Comparison of ENCODE assay signal across 36 cellular contexts in genomic region chr14:38282941-38283340, GRCh38. TPM values are rescaled to one million over a fixed set of nuclear protein-coding genes. Genes with fewer than 3 reads are reported as not detected.
"Had no signal": no experiment of that assay in that cellular context is flagged by ENCODE, and none has a peak within 500 bp of the region (broad histone marks: within the 10 kb centered on the region; RNA-seq: fewer than 3 reads in every experiment).

No MANE protein-coding gene starts in this region.

- H3K36me3 Mint-ChIP-seq: activated CD4-positive, alpha-beta memory T cell treated with anti-CD3 and anti-CD28 coated beads for 36 hours; activated naive CD4-positive, alpha-beta T cell treated with anti-CD3 and anti-CD28 coated beads, Interleukin-2, amount 10 ng/mL, durations not matched to agents 7 days and 5 days; activated naive CD4-positive, alpha-beta T cell treated with anti-CD3 and anti-CD28 coated beads, Interleukin-2, amount 50 U/mL, for 24 hours; activated naive CD8-positive, alpha-beta T cell; activated naive CD8-positive, alpha-beta T cell treated with anti-CD3 and anti-CD28 coated beads, Interleukin-2, amount 10 ng/mL, durations not matched to agents 7 days and 5 days; brain had no signal

- H3K4me1 Mint-ChIP-seq: activated B cell treated with CpG ODN at 0.5 μM for 24 hours; activated CD4-positive, alpha-beta T cell treated with anti-CD3 and anti-CD28 coated beads, Interleukin-2, amount 10 ng/mL, durations not matched to agents 24 days and 14 days; activated naive CD4-positive, alpha-beta T cell treated with anti-CD3 and anti-CD28 coated beads, Interleukin-2, amount 10 ng/mL, durations not matched to agents 7 days and 5 days; activated naive CD4-positive, alpha-beta T cell treated with anti-CD3 and anti-CD28 coated beads, Interleukin-2, amount 50 U/mL, for 24 hours; activated naive CD8-positive, alpha-beta T cell treated with anti-CD3 and anti-CD28 coated beads, Interleukin-2, amount 10 ng/mL, durations not matched to agents 7 days and 5 days; activated naive CD8-positive, alpha-beta T cell treated with anti-CD3 and anti-CD28 coated beads, Interleukin-2, amount 50 U/mL, for 24 hours; activated T-helper 17 cell treated with anti-CD3 and anti-CD28 coated beads, Interleukin-2, amount 50 U/mL, for 72 hours; central memory CD8-positive, alpha-beta T cell had no signal

- H3K27ac Mint-ChIP-seq: activated B cell treated with CpG ODN at 0.5 μM for 24 hours; activated CD4-positive, alpha-beta memory T cell treated with anti-CD3 and anti-CD28 coated beads for 36 hours; activated CD4-positive, alpha-beta T cell treated with anti-CD3 and anti-CD28 coated beads, Interleukin-2, amount 10 ng/mL, durations not matched to agents 24 days and 14 days; activated CD8-positive, alpha-beta T cell treated with anti-CD3 and anti-CD28 coated beads for 36 hours; activated naive CD4-positive, alpha-beta T cell treated with anti-CD3 and anti-CD28 coated beads, Interleukin-2, amount 10 ng/mL, durations not matched to agents 7 days and 5 days; activated naive CD4-positive, alpha-beta T cell treated with anti-CD3 and anti-CD28 coated beads, Interleukin-2, amount 50 U/mL, for 24 hours; activated naive CD8-positive, alpha-beta T cell; activated naive CD8-positive, alpha-beta T cell treated with anti-CD3 and anti-CD28 coated beads, Interleukin-2, amount 10 ng/mL, durations not matched to agents 7 days and 5 days; activated naive CD8-positive, alpha-beta T cell treated with anti-CD3 and anti-CD28 coated beads, Interleukin-2, amount 50 U/mL, for 24 hours; activated T-cell treated with anti-CD3 and anti-CD28 coated beads, Interleukin-2, amount 50 U/mL, for 72 hours; activated T-helper 1 cell treated with anti-CD3 and anti-CD28 coated beads, Interleukin-12 subunit alpha, Interleukin-12 subunit beta, Interleukin-2, Interleukin-4 antibody, amounts not matched to agents 30 ng/mL and 10 ng/mL and 1 ng/mL, durations not matched to agents 14 hours and 24 hours and 36 hours; activated T-helper 17 cell treated with anti-CD3 and anti-CD28 coated beads, Interleukin-2, amount 50 U/mL, for 72 hours; brain; T-helper 1 cell treated with Interleukin-12 subunit alpha and Interleukin-12 subunit beta and Interleukin-4 antibody, amounts not matched to agents 30 μg/mL and 1 μg/mL, for 36 hours; T-helper 2 cell treated with Interferon-gamma antibody and Interleukin-4, amounts not matched to agents 5 μg/mL and 100 μg/mL, for 36 hours had no signal

- H3K27me3 Mint-ChIP-seq: activated B cell treated with CpG ODN at 0.5 μM for 24 hours; activated CD4-positive, alpha-beta T cell treated with anti-CD3 and anti-CD28 coated beads, Interleukin-2, amount 10 ng/mL, durations not matched to agents 24 days and 14 days had no signal

- DNase-seq: activated B cell treated with CpG ODN at 0.5 μM for 24 hours; activated CD4-positive, alpha-beta memory T cell treated with anti-CD3 and anti-CD28 coated beads for 36 hours; activated CD4-positive, alpha-beta T cell treated with anti-CD3 and anti-CD28 coated beads for 4 hours; activated CD4-positive, alpha-beta T cell treated with anti-CD3 and anti-CD28 coated beads, Interleukin-2, amount 10 ng/mL, durations not matched to agents 24 days and 14 days; activated CD4-positive, alpha-beta T cell treated with anti-CD3 and anti-CD28 coated beads, Interleukin-2, amount 50 U/mL, for 1 hour; activated CD4-positive, alpha-beta T cell treated with anti-CD3 and anti-CD28 coated beads, Interleukin-2, amount 50 U/mL, for 4 hours; activated CD4-positive, CD25-positive, alpha-beta regulatory T cell treated with anti-CD3 and anti-CD28 coated beads, Interleukin-2, amount 50 U/mL, for 72 hours; activated CD8-positive, alpha-beta memory T cell treated with anti-CD3 and anti-CD28 coated beads, Interleukin-2, amount 50 U/mL, for 4 hours; activated CD8-positive, alpha-beta T cell treated with anti-CD3 and anti-CD28 coated beads for 36 hours; activated effector memory CD4-positive, alpha-beta T cell treated with Interleukin-2 at 50 U/mL for 16 hours; activated gamma-delta T cell; activated naive CD4-positive, alpha-beta T cell treated with anti-CD3 and anti-CD28 coated beads, Interleukin-2, amount 10 ng/mL, durations not matched to agents 7 days and 5 days; activated naive CD4-positive, alpha-beta T cell treated with Interleukin-2 at 50 U/mL for 16 hours; activated naive CD8-positive, alpha-beta T cell treated with anti-CD3 and anti-CD28 coated beads, Interleukin-2, amount 10 ng/mL, durations not matched to agents 7 days and 5 days; activated naive CD8-positive, alpha-beta T cell treated with anti-CD3 and anti-CD28 coated beads, Interleukin-2, amount 50 U/mL, for 24 hours; activated T-cell treated with anti-CD3 and anti-CD28 coated beads for 4 hours; activated T-cell treated with anti-CD3 and anti-CD28 coated beads, Interleukin-2, amount 50 U/mL, for 1 hour; activated T-cell treated with anti-CD3 and anti-CD28 coated beads, Interleukin-2, amount 50 U/mL, for 4 hours; activated T-cell treated with anti-CD3 and anti-CD28 coated beads, Interleukin-2, amount 50 U/mL, for 72 hours; amygdala; anterior cingulate cortex; caudate nucleus; cerebellar nuclear complex; T-helper 1 cell; T-helper 2 cell; T-helper 9 cell had no signal

- H3K9me3 Mint-ChIP-seq: activated CD4-positive, alpha-beta memory T cell treated with anti-CD3 and anti-CD28 coated beads for 36 hours; activated CD4-positive, alpha-beta T cell treated with anti-CD3 and anti-CD28 coated beads, Interleukin-2, amount 10 ng/mL, durations not matched to agents 24 days and 14 days; activated naive CD4-positive, alpha-beta T cell treated with anti-CD3 and anti-CD28 coated beads, Interleukin-2, amount 10 ng/mL, durations not matched to agents 7 days and 5 days; activated naive CD4-positive, alpha-beta T cell treated with anti-CD3 and anti-CD28 coated beads, Interleukin-2, amount 50 U/mL, for 24 hours; activated T-helper 1 cell treated with anti-CD3 and anti-CD28 coated beads, Interleukin-12 subunit alpha, Interleukin-12 subunit beta, Interleukin-2, Interleukin-4 antibody, amounts not matched to agents 30 ng/mL and 10 ng/mL and 1 ng/mL, durations not matched to agents 14 hours and 24 hours and 36 hours; central memory CD8-positive, alpha-beta T cell; T-helper 1 cell treated with Interleukin-12 subunit alpha and Interleukin-12 subunit beta and Interleukin-4 antibody, amounts not matched to agents 30 μg/mL and 1 μg/mL, for 36 hours; T-helper 2 cell treated with Interferon-gamma antibody and Interleukin-4, amounts not matched to agents 5 μg/mL and 100 μg/mL, for 36 hours had no signal

- H3K4me3 Mint-ChIP-seq: activated B cell treated with CpG ODN at 0.5 μM for 24 hours; activated CD4-positive, alpha-beta memory T cell treated with anti-CD3 and anti-CD28 coated beads for 36 hours; activated CD4-positive, alpha-beta T cell treated with anti-CD3 and anti-CD28 coated beads, Interleukin-2, amount 10 ng/mL, durations not matched to agents 24 days and 14 days; activated CD8-positive, alpha-beta T cell treated with anti-CD3 and anti-CD28 coated beads for 36 hours; activated naive CD4-positive, alpha-beta T cell treated with anti-CD3 and anti-CD28 coated beads, Interleukin-2, amount 10 ng/mL, durations not matched to agents 7 days and 5 days; activated naive CD4-positive, alpha-beta T cell treated with anti-CD3 and anti-CD28 coated beads, Interleukin-2, amount 50 U/mL, for 24 hours; activated naive CD8-positive, alpha-beta T cell; activated naive CD8-positive, alpha-beta T cell treated with anti-CD3 and anti-CD28 coated beads, Interleukin-2, amount 10 ng/mL, durations not matched to agents 7 days and 5 days; activated naive CD8-positive, alpha-beta T cell treated with anti-CD3 and anti-CD28 coated beads, Interleukin-2, amount 50 U/mL, for 24 hours; activated T-cell treated with anti-CD3 and anti-CD28 coated beads, Interleukin-2, amount 50 U/mL, for 4 hours; activated T-cell treated with anti-CD3 and anti-CD28 coated beads, Interleukin-2, amount 50 U/mL, for 72 hours; activated T-helper 1 cell treated with anti-CD3 and anti-CD28 coated beads, Interleukin-12 subunit alpha, Interleukin-12 subunit beta, Interleukin-2, Interleukin-4 antibody, amounts not matched to agents 30 ng/mL and 10 ng/mL and 1 ng/mL, durations not matched to agents 14 hours and 24 hours and 36 hours; activated T-helper 17 cell treated with anti-CD3 and anti-CD28 coated beads, Interleukin-2, amount 50 U/mL, for 72 hours; brain; central memory CD8-positive, alpha-beta T cell; T-helper 1 cell treated with Interleukin-12 subunit alpha and Interleukin-12 subunit beta and Interleukin-4 antibody, amounts not matched to agents 30 μg/mL and 1 μg/mL, for 36 hours; T-helper 2 cell treated with Interferon-gamma antibody and Interleukin-4, amounts not matched to agents 5 μg/mL and 100 μg/mL, for 36 hours had no signal

RNA-seq across cellular contexts. Expression of gene CLEC14A, which starts 27.0 kb away (rescaled TPM):
- total RNA-seq: activated B cell treated with CpG ODN at 0.5 μM for 24 hours; activated CD4-positive, alpha-beta memory T cell treated with anti-CD3 and anti-CD28 coated beads for 36 hours; activated CD4-positive, alpha-beta T cell treated with anti-CD3 and anti-CD28 coated beads, Interleukin-2, amount 10 ng/mL, durations not matched to agents 24 days and 14 days; activated CD8-positive, alpha-beta memory T cell treated with anti-CD3 and anti-CD28 coated beads for 36 hours; activated CD8-positive, alpha-beta T cell treated with anti-CD3 and anti-CD28 coated beads for 36 hours; activated naive CD8-positive, alpha-beta T cell treated with anti-CD3 and anti-CD28 coated beads, Interleukin-2, amount 10 ng/mL, durations not matched to agents 7 days and 5 days; activated T-cell treated with anti-CD3 and anti-CD28 coated beads, Interleukin-2, amount 50 U/mL, for 72 hours; activated T-helper 1 cell treated with anti-CD3 and anti-CD28 coated beads, Interleukin-12 subunit alpha, Interleukin-12 subunit beta, Interleukin-2, Interleukin-4 antibody, amounts not matched to agents 30 ng/mL and 10 ng/mL and 1 ng/mL, durations not matched to agents 14 hours and 24 hours and 36 hours; activated T-helper 17 cell treated with anti-CD3 and anti-CD28 coated beads, Interleukin-2, amount 50 U/mL, for 72 hours; bronchial epithelial cell had no signal
